ENCODE assay signal across 1 cellular context in the genomic region with DNA sequence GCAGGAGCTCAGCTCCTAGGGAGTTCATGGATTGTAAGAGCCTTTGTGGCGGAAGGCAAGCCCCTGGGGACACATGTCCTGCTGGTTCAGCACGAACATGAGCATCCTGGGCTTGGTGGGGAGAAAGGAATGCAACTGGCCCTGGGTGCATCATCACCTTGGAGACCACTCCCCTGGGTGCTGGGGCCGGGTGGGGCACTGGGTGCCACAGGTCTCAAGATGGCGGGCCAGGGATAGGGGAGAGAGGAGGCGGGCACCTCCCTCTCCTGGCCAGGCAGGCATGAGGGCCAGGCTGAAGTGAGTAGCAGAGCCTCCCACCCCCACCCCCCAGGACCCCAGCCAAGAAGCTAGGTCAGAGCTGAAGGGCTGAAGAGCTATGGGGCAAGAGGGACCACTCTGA.
TF ChIP-seq lines count a peak whose summit lies in the region.

No MANE protein-coding gene starts in this region.

TF ChIP-seq in HepG2, 621 proteins besides CTCF, POLR2A, EP300 and RAD21:
- TF ChIP-seq KAT7 (CRISPR knock-in tag; IDR thresholded peaks at IDR 0.05; ENCODE audit: borderline replicate concordance), result no peak
- no peak for TF ChIP-seq ZNF446 (CRISPR knock-in tag; IDR thresholded peaks at IDR 0.05)
- no peak for TF ChIP-seq ZNF749 (CRISPR knock-in tag; IDR thresholded peaks at IDR 0.05; ENCODE audit: borderline replicate concordance)
- no peak for TF ChIP-seq HNF4A (CRISPR knock-in tag; IDR thresholded peaks at IDR 0.05)
- no peak for TF ChIP-seq ZFYVE20 (CRISPR knock-in tag; IDR thresholded peaks at IDR 0.05; ENCODE audit: borderline replicate concordance, low read depth)
- TF ChIP-seq, protein P1, sequence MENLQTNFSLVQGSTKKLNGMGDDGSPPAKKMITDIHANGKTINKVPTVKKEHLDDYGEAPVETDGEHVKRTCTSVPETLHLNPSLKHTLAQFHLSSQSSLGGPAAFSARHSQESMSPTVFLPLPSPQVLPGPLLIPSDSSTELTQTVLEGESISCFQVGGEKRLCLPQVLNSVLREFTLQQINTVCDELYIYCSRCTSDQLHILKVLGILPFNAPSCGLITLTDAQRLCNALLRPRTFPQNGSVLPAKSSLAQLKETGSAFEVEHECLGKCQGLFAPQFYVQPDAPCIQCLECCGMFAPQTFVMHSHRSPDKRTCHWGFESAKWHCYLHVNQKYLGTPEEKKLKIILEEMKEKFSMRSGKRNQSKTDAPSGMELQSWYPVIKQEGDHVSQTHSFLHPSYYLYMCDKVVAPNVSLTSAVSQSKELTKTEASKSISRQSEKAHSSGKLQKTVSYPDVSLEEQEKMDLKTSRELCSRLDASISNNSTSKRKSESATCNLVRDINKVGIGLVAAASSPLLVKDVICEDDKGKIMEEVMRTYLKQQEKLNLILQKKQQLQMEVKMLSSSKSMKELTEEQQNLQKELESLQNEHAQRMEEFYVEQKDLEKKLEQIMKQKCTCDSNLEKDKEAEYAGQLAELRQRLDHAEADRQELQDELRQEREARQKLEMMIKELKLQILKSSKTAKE (CRISPR knock-in tag; IDR thresholded peaks at IDR 0.05; ENCODE audit: borderline replicate concordance), result no peak
- no peak for TF ChIP-seq FOXA3 (CRISPR knock-in tag; IDR thresholded peaks at IDR 0.05)
